In genomic region chr6:131908787-131909186, GRCh38 we compare ENCODE assay signal across 2 cellular contexts. TPM values are rescaled to one million over a fixed set of nuclear protein-coding genes. Genes with fewer than 3 reads are reported as not detected.
"Had no signal": no experiment of that assay in that cellular context is flagged by ENCODE, and none has a peak within 500 bp of the region (broad histone marks: within the 10 kb centered on the region; RNA-seq: fewer than 3 reads in every experiment).

No MANE protein-coding gene starts in this region.

RNA-seq across cellular contexts. Expression of gene CCN2, which starts 42.4 kb away (rescaled TPM):
- polyA plus RNA-seq: IgD-negative memory B cell, K562 had no signal
